1 cellular context compared by ENCODE assay signal in genomic region chr7:151226875-151227782, GRCh38.
TF ChIP-seq lines count a peak whose summit lies in the region.

Gene ABCF2 (minus strand): TSS chr7:151227205. CDS start chr7:151226458, 747 bp downstream.

TF ChIP-seq in K562, 482 proteins besides CTCF, POLR2A, EP300 and RAD21 (continued from another document and continues in another):
- no peak for TF ChIP-seq CEBPZ (IDR thresholded peaks at IDR 0.05; ENCODE audit: borderline replicate concordance, low read depth, low read length)
- TF ChIP-seq HDAC3 (IDR thresholded peaks at IDR 0.05; ENCODE audit: borderline replicate concordance, partially characterized antibody): no peak
- TF ChIP-seq CTCFL (IDR thresholded peaks at IDR 0.05; ENCODE audit: borderline replicate concordance, insufficient read depth, low read depth, low read length, poor library complexity, severe bottlenecking): no peak
- TF ChIP-seq E4F1 (CRISPR knock-in tag; IDR thresholded peaks at IDR 0.05; ENCODE audit: borderline replicate concordance): no peak
- no peak for TF ChIP-seq ZZZ3 (IDR thresholded peaks at IDR 0.05)
- TF ChIP-seq HDAC1 (IDR thresholded peaks at IDR 0.05): peak in 1 of 2 experiments; percentile 99; a peak in 2 of 4 replicates
- no peak for TF ChIP-seq ETV5 (CRISPR knock-in tag; IDR thresholded peaks at IDR 0.05; ENCODE audit: low read depth)
- TF ChIP-seq SUPT5H (IDR thresholded peaks at IDR 0.05): peak; percentile 96
- no peak for TF ChIP-seq ZNF561 (CRISPR knock-in tag; conservative IDR thresholded peaks at IDR 0.05)
- no peak for TF ChIP-seq RBM34 (IDR thresholded peaks at IDR 0.05; ENCODE audit: borderline replicate concordance, insufficient read depth, low read length)
- TF ChIP-seq ZNF511 (CRISPR knock-in tag; IDR thresholded peaks at IDR 0.05): peak; percentile 44; the same call in 1 of the 2 replicates
- TF ChIP-seq ZNF644 (tag; IDR thresholded peaks at IDR 0.05; ENCODE audit: low read depth): peak; percentile 78; the same call in 1 of the 2 replicates
- peak; percentile 65 for TF ChIP-seq PCBP1 (IDR thresholded peaks at IDR 0.05; ENCODE audit: low read depth, low read length, poor library complexity, severe bottlenecking)
- TF ChIP-seq KLF1 (tag; IDR thresholded peaks at IDR 0.05): peak; percentile 38; the same call in 1 of the 2 replicates
- 0 out of 4 replicates have a peak, but pooled peaks of 1 of the 2 experiments have one; percentile 38 for TF ChIP-seq MLX (CRISPR knock-in tag; conservative IDR thresholded peaks at IDR 0.05)
- no peak for TF ChIP-seq IFI16 (CRISPR knock-in tag; IDR thresholded peaks at IDR 0.05)
- peak; percentile 70 for TF ChIP-seq HDAC2 (IDR thresholded peaks at IDR 0.05)
- no peak for TF ChIP-seq DNMT1 (IDR thresholded peaks at IDR 0.05)
- peak; percentile 77 for TF ChIP-seq KLF13 (tag; IDR thresholded peaks at IDR 0.05; ENCODE audit: borderline replicate concordance, low read depth)
- no peak for TF ChIP-seq RBM22 (IDR thresholded peaks at IDR 0.05; ENCODE audit: low read depth, low read length, poor library complexity, severe bottlenecking)
- TF ChIP-seq ZNF174 (CRISPR knock-in tag; IDR thresholded peaks at IDR 0.05): no peak
- TF ChIP-seq YY1 (IDR thresholded peaks at IDR 0.05; ENCODE audit: borderline replicate concordance in 1 of 3, control insufficient read depth in 1 of 3, extremely low read depth in 1 of 3, insufficient read depth in 3 of 3, insufficient read length in 1 of 3, insufficient replicate concordance in 2 of 3, low read depth in 1 of 3, low read length in 2 of 3): peak in 1 of 3 experiments; percentile 68
- no peak for TF ChIP-seq ZNF668 (CRISPR knock-in tag; IDR thresholded peaks at IDR 0.05)
- TF ChIP-seq MBD1 (CRISPR knock-in tag; IDR thresholded peaks at IDR 0.05): no peak
- TF ChIP-seq ZBED1 (IDR thresholded peaks at IDR 0.05): no peak; the same call in 1 of the 2 replicates
- TF ChIP-seq ZFP30 (CRISPR knock-in tag; IDR thresholded peaks at IDR 0.05; ENCODE audit: borderline replicate concordance): no peak
- TF ChIP-seq CBX5 (IDR thresholded peaks at IDR 0.05; ENCODE audit: borderline replicate concordance, low read depth): no peak
- TF ChIP-seq THRAP3 (IDR thresholded peaks at IDR 0.05; ENCODE audit: borderline replicate concordance): no peak
- no peak for TF ChIP-seq ZNF75A (CRISPR knock-in tag; IDR thresholded peaks at IDR 0.05)
- TF ChIP-seq SFPQ (IDR thresholded peaks at IDR 0.05; ENCODE audit: low read depth, low read length): no peak
- TF ChIP-seq ZNF696 (CRISPR knock-in tag; conservative IDR thresholded peaks at IDR 0.05): no peak
- 0 out of 4 replicates have a peak, but pooled peaks of 1 of the 2 experiments have one; percentile 16 for TF ChIP-seq ZMIZ1 (IDR thresholded peaks at IDR 0.05; ENCODE audit: low read depth in 2 of 2, low read length in 2 of 2)
- TF ChIP-seq SMARCA4 (IDR thresholded peaks at IDR 0.05): no peak; the same call in 1 of the 2 replicates
- TF ChIP-seq ZNF518B (CRISPR knock-in tag; IDR thresholded peaks at IDR 0.05): no peak
- no peak for TF ChIP-seq ZNF24 (IDR thresholded peaks at IDR 0.05)
- TF ChIP-seq CBFA2T2 (conservative IDR thresholded peaks at IDR 0.05): no peak
- TF ChIP-seq ZSCAN32 (CRISPR knock-in tag; IDR thresholded peaks at IDR 0.05): no peak
- no peak for TF ChIP-seq PPARD (CRISPR knock-in tag; IDR thresholded peaks at IDR 0.05)
- peak; percentile 48; the same call in 1 of the 2 replicates for TF ChIP-seq RFX5 (IDR thresholded peaks at IDR 0.05; ENCODE audit: low read depth, low read length)
